ENCODE assay signal across 2 cellular contexts in the genomic region with DNA sequence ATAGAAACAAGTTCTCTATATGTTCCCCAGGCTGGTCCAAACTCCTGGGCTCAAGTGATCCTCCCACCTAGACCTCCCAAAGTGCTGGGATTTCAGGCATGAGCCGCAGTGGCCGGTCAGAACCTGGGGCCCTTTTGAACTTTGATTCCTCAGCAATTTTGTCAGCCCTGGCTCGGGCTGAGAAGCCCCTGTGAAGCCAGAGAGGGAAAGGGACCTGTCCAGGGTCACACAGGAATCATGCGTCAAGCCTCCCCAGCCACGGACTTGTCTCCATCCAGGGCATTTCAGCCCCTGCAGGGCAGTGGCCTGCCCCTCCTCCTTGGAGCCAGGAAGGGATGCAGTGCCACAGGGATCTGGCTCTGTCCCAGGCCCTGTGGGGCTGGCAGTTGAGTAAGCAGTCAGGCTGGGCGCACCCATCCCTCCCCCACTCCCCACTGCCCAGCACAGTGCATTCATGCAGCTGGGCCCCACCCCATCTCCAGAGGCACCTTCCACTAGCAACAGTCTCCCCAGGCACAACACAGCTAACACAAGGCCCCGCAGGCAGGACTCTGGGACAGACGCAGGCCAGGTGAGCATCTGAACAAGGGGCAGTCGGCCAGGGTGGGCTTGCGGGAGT.
TF ChIP-seq lines count a peak whose summit lies in the region.

A gene (plus strand): TSS at position 516 of the 619 bp plus-strand sequence. CDS start 153 bp downstream, outside the sequence.

TF ChIP-seq in IMR-90, 13 proteins besides CTCF, POLR2A, EP300 and RAD21:
- TF ChIP-seq BHLHE40 (IDR thresholded peaks at IDR 0.05; ENCODE audit: low read depth, low read length) (no peak), RCOR1 (IDR thresholded peaks at IDR 0.05; ENCODE audit: insufficient replicate concordance, low read length) (no peak), NFE2L2 (IDR thresholded peaks at IDR 0.05; ENCODE audit: low read depth, low read length) (no peak), MAFK (IDR thresholded peaks at IDR 0.05; ENCODE audit: low read depth, low read length) (no peak), RFX5 (IDR thresholded peaks at IDR 0.05; ENCODE audit: low read depth, low read length) (no peak), MXI1 (IDR thresholded peaks at IDR 0.05; ENCODE audit: borderline replicate concordance, low read depth, low read length) (no peak)
- TF ChIP-seq, protein P1, sequence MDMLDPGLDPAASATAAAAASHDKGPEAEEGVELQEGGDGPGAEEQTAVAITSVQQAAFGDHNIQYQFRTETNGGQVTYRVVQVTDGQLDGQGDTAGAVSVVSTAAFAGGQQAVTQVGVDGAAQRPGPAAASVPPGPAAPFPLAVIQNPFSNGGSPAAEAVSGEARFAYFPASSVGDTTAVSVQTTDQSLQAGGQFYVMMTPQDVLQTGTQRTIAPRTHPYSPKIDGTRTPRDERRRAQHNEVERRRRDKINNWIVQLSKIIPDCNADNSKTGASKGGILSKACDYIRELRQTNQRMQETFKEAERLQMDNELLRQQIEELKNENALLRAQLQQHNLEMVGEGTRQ (IDR thresholded peaks at IDR 0.05; ENCODE audit: low read depth, low read length): no peak

TF ChIP-seq in endothelial cell of umbilical vein, 7 proteins besides CTCF, POLR2A, EP300 and RAD21:
- no peak for TF ChIP-seq GATA2 (IDR thresholded peaks at IDR 0.05; ENCODE audit: insufficient read depth, insufficient read length, low read depth, low read length)
- TF ChIP-seq MYC (IDR thresholded peaks at IDR 0.05; ENCODE audit: low read depth, low read length): no peak
- no peak for TF ChIP-seq JUN (IDR thresholded peaks at IDR 0.05; ENCODE audit: borderline replicate concordance, insufficient read depth, insufficient read length, low read depth)
- TF ChIP-seq FOS (IDR thresholded peaks at IDR 0.05; ENCODE audit: borderline replicate concordance, insufficient read depth, low read length): no peak
- TF ChIP-seq POLR2AphosphoS5 (IDR thresholded peaks at IDR 0.05; ENCODE audit: insufficient read depth, low read depth, low read length): no peak
- TF ChIP-seq EZH2 (IDR thresholded peaks at IDR 0.05; ENCODE audit: borderline replicate concordance, low read depth, low read length, severe bottlenecking): no peak
- TF ChIP-seq, protein P2, sequence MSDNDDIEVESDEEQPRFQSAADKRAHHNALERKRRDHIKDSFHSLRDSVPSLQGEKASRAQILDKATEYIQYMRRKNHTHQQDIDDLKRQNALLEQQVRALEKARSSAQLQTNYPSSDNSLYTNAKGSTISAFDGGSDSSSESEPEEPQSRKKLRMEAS (IDR thresholded peaks at IDR 0.05; ENCODE audit: insufficient read depth, insufficient read length): no peak
